ENCODE assay signal across 8 cellular contexts in genomic region chr1:109877320-109877771, GRCh38. TPM values are rescaled to one million over a fixed set of nuclear protein-coding genes. Genes with fewer than 3 reads are reported as not detected.
DNase-seq lines count a peak whose midpoint lies in the region; ATAC-seq and TF ChIP-seq lines count a peak whose summit lies in the region.

No MANE protein-coding gene starts in this region.

- no peaks in the 10 kb centered on the region; the same call in 1 of the 2 replicates for H3K4me1 ChIP-seq in BE2C

- H3K27me3 Mint-ChIP-seq in osteocyte (ENCODE audit: unreplicated experiment) = no peaks in the 10 kb centered on the region
- H3K27me3 Mint-ChIP-seq in stimulated activated naive CD8-positive, alpha-beta T cell treated with anti-CD3 and anti-CD28 coated beads, Interleukin-15, amount 100 ng/mL, for 72 hours = no peaks in the 10 kb centered on the region

- TF ChIP-seq CTCF in osteocyte (IDR thresholded peaks at IDR 0.05) (peak; percentile 36), BE2C (IDR thresholded peaks at IDR 0.05; ENCODE audit: low read depth, low read length) (no peak)

- no peaks in the 10 kb centered on the region for H3K27me3 ChIP-seq in BE2C

- H3K27ac Mint-ChIP-seq in osteocyte (ENCODE audit: unreplicated experiment) = peak overlapping the region; percentile 96
- no peak overlapping the region for H3K27ac Mint-ChIP-seq in stimulated activated naive CD8-positive, alpha-beta T cell treated with anti-CD3 and anti-CD28 coated beads, Interleukin-15, amount 100 ng/mL, for 72 hours

- H3K9me3 ChIP-seq in BE2C = no peaks in the 10 kb centered on the region

- H3K4me1 Mint-ChIP-seq in osteocyte (ENCODE audit: unreplicated experiment) = peaks cover 83% of the 10 kb centered on the region
- H3K4me1 Mint-ChIP-seq in stimulated activated naive CD8-positive, alpha-beta T cell treated with anti-CD3 and anti-CD28 coated beads, Interleukin-15, amount 100 ng/mL, for 72 hours = peaks cover 8% of the 10 kb centered on the region

- H3K4me3 ChIP-seq in BE2C (ENCODE audit: low read depth, low read length) = no peak overlapping the region

- ATAC-seq in SK-N-SH treated with all-trans-retinoic acid at 6 μM for 48 hours (peak; percentile 93), GM18498 (IDR thresholded peaks at IDR 0.05; ENCODE audit: unreplicated experiment) (no peak)
- ATAC-seq in stimulated activated naive CD8-positive, alpha-beta T cell treated with anti-CD3 and anti-CD28 coated beads, Interleukin-15, amount 100 ng/mL, for 72 hours = no peak

- DNase-seq in AG20443 (ENCODE audit: low spot score) = peak; percentile 89
- DNase-seq in globus pallidus (ENCODE audit: low spot score) = peak; percentile 81
- DNase-seq in osteocyte (ENCODE audit: extremely low spot score, unreplicated experiment) = peak; percentile 91
- no peak for DNase-seq in BE2C
- no peak for DNase-seq in stimulated activated naive CD8-positive, alpha-beta T cell treated with anti-CD3 and anti-CD28 coated beads, Interleukin-15, amount 100 ng/mL, for 72 hours
- no peak for DNase-seq in activated effector memory CD4-positive, alpha-beta T cell treated with anti-CD3 and anti-CD28 coated beads, Interleukin-2, amount 50 U/mL, for 16 hours

- H3K4me3 Mint-ChIP-seq in osteocyte (ENCODE audit: unreplicated experiment) = peak overlapping the region; percentile 18
- H3K4me3 Mint-ChIP-seq in stimulated activated naive CD8-positive, alpha-beta T cell treated with anti-CD3 and anti-CD28 coated beads, Interleukin-15, amount 100 ng/mL, for 72 hours = no peak overlapping the region

- no peaks in the 10 kb centered on the region for H3K9me3 Mint-ChIP-seq in osteocyte (ENCODE audit: unreplicated experiment)
- H3K9me3 Mint-ChIP-seq in stimulated activated naive CD8-positive, alpha-beta T cell treated with anti-CD3 and anti-CD28 coated beads, Interleukin-15, amount 100 ng/mL, for 72 hours = no peaks in the 10 kb centered on the region

- H3K36me3 Mint-ChIP-seq in osteocyte (ENCODE audit: unreplicated experiment) = no peaks in the 10 kb centered on the region

- H3K36me3 ChIP-seq in BE2C = no peaks in the 10 kb centered on the region

TF ChIP-seq in SK-N-SH treated with all-trans-retinoic acid at 6 μM for 48 hours, 23 proteins besides CTCF, POLR2A, EP300 and RAD21 (continues in another document):
- TF ChIP-seq CSRNP3 (CRISPR knock-in tag; IDR thresholded peaks at IDR 0.05) (no peak), PPARA (CRISPR knock-in tag; IDR thresholded peaks at IDR 0.05; ENCODE audit: borderline replicate concordance) (no peak), POU6F1 (CRISPR knock-in tag; IDR thresholded peaks at IDR 0.05; ENCODE audit: borderline replicate concordance, low read depth) (no peak), SNAI2 (CRISPR knock-in tag; IDR thresholded peaks at IDR 0.05) (no peak), RARB (CRISPR knock-in tag; IDR thresholded peaks at IDR 0.05) (no peak), ARNTL (CRISPR knock-in tag; IDR thresholded peaks at IDR 0.05; ENCODE audit: borderline replicate concordance, low read depth) (no peak), ISL1 (CRISPR knock-in tag; IDR thresholded peaks at IDR 0.05) (peak; percentile 77), OSR1 (CRISPR knock-in tag; IDR thresholded peaks at IDR 0.05) (no peak), PATZ1 (CRISPR knock-in tag; IDR thresholded peaks at IDR 0.05; ENCODE audit: borderline replicate concordance) (no peak), BACH2 (CRISPR knock-in tag; IDR thresholded peaks at IDR 0.05; ENCODE audit: borderline replicate concordance) (no peak), CREB5 (CRISPR knock-in tag; IDR thresholded peaks at IDR 0.05; ENCODE audit: low read depth) (no peak), ESRRG (CRISPR knock-in tag; IDR thresholded peaks at IDR 0.05) (no peak), TSHZ2 (CRISPR knock-in tag; IDR thresholded peaks at IDR 0.05) (no peak), GLIS3 (CRISPR knock-in tag; IDR thresholded peaks at IDR 0.05) (0 out of 2 replicates have a peak, but pooled peaks have one; percentile 50), ZNF565 (CRISPR knock-in tag; conservative IDR thresholded peaks at IDR 0.05; ENCODE audit: low read depth) (no peak), TOX (CRISPR knock-in tag; IDR thresholded peaks at IDR 0.05; ENCODE audit: borderline replicate concordance) (no peak), ZFP3 (CRISPR knock-in tag; IDR thresholded peaks at IDR 0.05) (no peak), ZNF8 (CRISPR knock-in tag; IDR thresholded peaks at IDR 0.05) (no peak), ZNF70 (CRISPR knock-in tag; IDR thresholded peaks at IDR 0.05) (no peak), ZFP30 (CRISPR knock-in tag; IDR thresholded peaks at IDR 0.05) (no peak), CSDC2 (CRISPR knock-in tag; IDR thresholded peaks at IDR 0.05) (0 out of 2 replicates have a peak, but pooled peaks have one; percentile 26)

RNA-seq across cellular contexts. Expression of gene CSF1, which starts 33.3 kb away (rescaled TPM):
- 27.9 and 36.2 TPM in 2 replicates for total RNA-seq in osteocyte
- 9.1 TPM for polyA plus RNA-seq in BE2C (2012; ENCODE audit: insufficient read depth, insufficient read length, low read depth)

Comparison
In these comparisons a context has a peak if more than half of its experiments do, and no peak if none do; other contexts are left out.
1. DNase-seq: peak in AG20443 (single experiment), globus pallidus (single experiment) and osteocyte (single experiment); none in BE2C (single experiment), stimulated activated naive CD8-positive, alpha-beta T cell treated with anti-CD3 and anti-CD28 coated beads, Interleukin-15, amount 100 ng/mL, for 72 hours (0 of 2) and activated effector memory CD4-positive, alpha-beta T cell treated with anti-CD3 and anti-CD28 coated beads, Interleukin-2, amount 50 U/mL, for 16 hours (single experiment).